Comparison of ENCODE assay signal across 23 cellular contexts in the genomic region with DNA sequence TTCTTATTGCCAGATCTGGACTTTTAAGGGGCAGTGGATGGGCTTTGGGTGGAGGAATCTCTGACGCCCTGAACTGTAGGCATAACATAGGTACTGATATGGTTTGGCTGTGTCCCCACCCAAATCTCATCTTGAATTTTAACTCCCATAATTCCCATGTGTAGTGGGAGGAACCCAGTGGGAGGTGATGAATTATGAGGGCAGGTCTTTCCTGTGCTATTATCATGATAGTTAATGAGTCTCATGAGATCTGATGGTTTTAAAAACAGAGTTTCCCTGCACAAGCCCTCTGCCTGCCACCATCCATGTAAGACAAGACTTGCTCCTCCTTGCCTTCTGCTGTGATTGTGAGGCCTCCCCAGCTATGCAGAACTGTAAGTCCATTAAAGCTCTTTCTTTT.
"Had no signal": no experiment of that assay in that cellular context is flagged by ENCODE, and none has a peak within 500 bp of the region (broad histone marks: within the 10 kb centered on the region; RNA-seq: fewer than 3 reads in every experiment).

No MANE protein-coding gene starts in this region.

- H3K9me3 ChIP-seq: colonic mucosa, esophagus squamous epithelium, gastrocnemius medialis, heart right ventricle had no signal

- ATAC-seq: effector memory CD8-positive, alpha-beta T cell; esophagus mucosa; foreskin keratinocyte; gastrocnemius medialis; gastroesophageal sphincter; heart left ventricle; heart right ventricle had no signal

- H3K27me3 ChIP-seq: colonic mucosa, gastrocnemius medialis had no signal

- H3K27ac ChIP-seq: colonic mucosa, coronary artery, dorsolateral prefrontal cortex, epithelial cell of prostate, esophagus squamous epithelium, foreskin keratinocyte, gastrocnemius medialis, gastroesophageal sphincter, heart left ventricle, heart right ventricle had no signal

- H3K4me3 ChIP-seq: colonic mucosa, coronary artery, dorsolateral prefrontal cortex, esophagus squamous epithelium, gastrocnemius medialis, gastroesophageal sphincter, heart left ventricle, heart right ventricle had no signal

- H3K4me1 ChIP-seq: colonic mucosa, esophagus squamous epithelium, foreskin keratinocyte, gastrocnemius medialis, gastroesophageal sphincter, heart left ventricle, heart right ventricle had no signal

- DNase-seq: colonic mucosa; cortex of kidney; dermis blood vessel endothelial cell; dorsolateral prefrontal cortex; effector CD4-positive, alpha-beta T cell; effector CD8-positive, alpha-beta T cell; effector memory CD4-positive, alpha-beta T cell; effector memory CD8-positive, alpha-beta T cell; endodermal cell; erythroblast; esophagus squamous epithelium; foreskin fibroblast; foreskin keratinocyte; foreskin melanocyte; gastrocnemius medialis; glutamatergic neuron; head of caudate nucleus; heart left ventricle; heart right ventricle had no signal

- H3K36me3 ChIP-seq: colonic mucosa, esophagus squamous epithelium, gastrocnemius medialis, gastroesophageal sphincter, heart left ventricle, heart right ventricle had no signal
